In the genomic region with DNA sequence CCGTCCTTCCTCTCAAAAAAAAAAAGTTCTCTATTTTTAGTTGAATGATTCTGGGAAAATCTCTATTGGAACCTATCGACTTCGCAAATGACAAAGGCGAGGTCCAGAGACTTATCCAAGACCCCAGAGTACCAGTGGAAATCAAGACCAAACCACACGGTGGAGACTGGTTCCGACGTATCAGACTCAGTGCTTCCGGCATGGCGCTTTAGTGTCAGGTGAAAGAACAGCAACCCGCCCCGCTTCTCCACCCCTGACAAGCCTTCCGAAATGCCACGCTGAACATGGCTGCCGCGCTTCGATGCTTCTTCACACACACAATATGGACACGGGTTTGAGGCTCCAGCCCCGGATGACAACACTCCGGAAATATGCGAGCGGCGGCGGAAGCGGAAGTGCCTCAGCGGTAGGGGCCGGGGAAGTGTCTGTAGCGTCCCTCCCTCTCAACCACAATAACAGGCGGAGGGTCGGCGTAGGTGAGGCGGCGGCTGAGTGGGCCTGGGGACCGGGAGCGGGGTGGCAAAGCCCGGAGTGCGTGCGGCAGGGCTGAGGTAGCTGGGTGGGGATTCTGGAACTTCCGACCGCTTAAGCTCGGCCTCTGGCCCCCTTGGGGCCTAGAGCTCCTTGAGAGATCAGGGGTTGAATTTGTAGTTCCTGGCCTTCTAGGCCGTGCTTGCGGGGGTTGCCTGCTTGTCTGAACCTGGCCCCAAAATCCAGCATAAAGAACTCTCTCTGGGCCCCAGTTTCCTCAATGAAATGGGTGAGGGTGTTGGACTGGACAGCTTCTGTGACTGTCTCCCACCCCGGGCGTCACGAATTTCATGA, we compare ENCODE assay signal across 8 cellular contexts. TPM values are rescaled to one million over a fixed set of nuclear protein-coding genes. Genes with fewer than 3 reads are reported as not detected.
A peak's percentile ranks its signal among the peaks of the same experiment; 100 is the strongest.
DNase-seq lines count a peak whose midpoint lies in the region; ATAC-seq, FAIRE-seq and TF ChIP-seq lines count a peak whose summit lies in the region.

A gene with protein sequence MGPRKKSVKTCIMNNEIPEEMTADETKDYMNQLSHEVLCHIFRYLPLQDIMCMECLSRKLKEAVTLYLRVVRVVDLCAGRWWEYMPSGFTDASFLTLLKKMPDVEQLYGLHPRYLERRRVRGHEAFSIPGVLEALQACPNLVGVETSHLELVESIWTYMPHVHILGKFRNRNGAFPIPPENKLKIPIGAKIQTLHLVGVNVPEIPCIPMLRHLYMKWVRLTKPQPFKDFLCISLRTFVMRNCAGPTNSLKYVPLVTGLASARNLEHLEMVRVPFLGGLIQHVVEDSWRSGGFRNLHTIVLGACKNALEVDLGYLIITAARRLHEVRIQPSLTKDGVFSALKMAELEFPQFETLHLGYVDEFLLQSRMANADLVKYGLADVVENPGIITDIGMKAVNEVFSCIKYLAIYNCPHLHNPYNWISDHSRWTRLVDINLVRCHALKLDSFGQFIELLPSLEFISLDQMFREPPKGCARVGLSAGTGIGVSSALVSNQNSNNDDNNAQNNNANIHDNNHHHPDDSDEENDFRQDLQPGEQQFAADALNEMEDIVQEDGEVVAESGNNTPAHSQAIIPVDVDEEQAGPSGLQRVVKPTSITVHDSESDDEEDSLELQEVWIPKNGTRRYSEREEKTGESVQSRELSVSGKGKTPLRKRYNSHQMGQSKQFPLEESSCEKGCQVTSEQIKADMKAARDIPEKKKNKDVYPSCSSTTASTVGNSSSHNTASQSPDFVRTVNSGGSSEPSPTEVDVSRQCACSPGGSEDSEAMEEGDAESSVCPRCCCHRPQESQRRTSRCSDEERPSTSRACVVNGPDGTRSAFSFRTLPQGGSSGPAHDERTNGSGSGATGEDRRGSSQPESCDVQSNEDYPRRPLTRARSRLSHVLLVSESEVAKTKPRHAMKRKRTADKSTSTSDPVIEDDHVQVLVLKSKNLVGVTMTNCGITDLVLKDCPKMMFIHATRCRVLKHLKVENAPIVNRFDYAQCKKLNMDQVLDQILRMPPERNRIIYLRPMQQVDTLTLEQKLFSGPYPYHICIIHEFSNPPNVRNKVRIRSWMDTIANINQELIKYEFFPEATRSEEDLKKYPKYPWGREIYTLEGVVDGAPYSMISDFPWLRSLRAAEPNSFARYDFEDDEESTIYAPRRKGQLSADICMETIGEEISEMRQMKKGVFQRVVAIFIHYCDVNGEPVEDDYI (plus strand): TSS at position 395 of the 825 bp plus-strand sequence. CDS start 10,819 bp downstream, outside the sequence.

- H2AFZ ChIP-seq in OCI-LY7 (ENCODE audit: low read length) (peak within 1 kb of the TSS; percentile 97), endothelial cell of umbilical vein (ENCODE audit: low read depth, low read length) (peak within 1 kb of the TSS; percentile 90)

- CTCF ChIA-PET in OCI-LY7 (lab: Charles Lee; ENCODE audit: unreplicated experiment) (no interaction called here), endothelial cell of umbilical vein (lab: Charles Lee) (interaction anchor here (1.0 to 1.5 kb wide), 4 partner anchors 9 to 17 kb away, joined by 5 to 9 read pairs (median 5); no protein-coding TSS in a partner anchor)

- TF ChIP-seq POLR2A in endothelial cell of umbilical vein (IDR thresholded peaks at IDR 0.05; ENCODE audit: low read depth, low read length), result peak; percentile 79

- BruUV-seq in OCI-LY7 (replicated peaks; lab: Mats Ljungman, UMichigan) (no TSS peak), endothelial cell of umbilical vein (replicated peaks; lab: Mats Ljungman, UMichigan) (no TSS peak)

- H3K9me2 ChIP-seq in OCI-LY7 (ENCODE audit: insufficient read depth, low read length), result no peaks in the 10 kb centered on the region

- H3K9me3 ChIP-seq in OCI-LY7 (ENCODE audit: low read length) (peaks cover 15% of the 10 kb centered on the region), endothelial cell of umbilical vein (replicated peaks; ENCODE audit: control insufficient read depth, insufficient read depth, low read length) (no peaks in the 10 kb centered on the region)

- H3K79me2 ChIP-seq in OCI-LY7 (ENCODE audit: insufficient read depth, low read depth, low read length) (peaks cover 42% of the 10 kb centered on the region), endothelial cell of umbilical vein (ENCODE audit: control insufficient read depth, insufficient read depth, low read length) (peaks cover 35% of the 10 kb centered on the region)

- no peaks in the 10 kb centered on the region for H3K27me3 ChIP-seq in endothelial cell of umbilical vein (ENCODE audit: control insufficient read depth in 2 of 2, insufficient read depth in 2 of 2, low read length in 2 of 2)

- H4K20me1 ChIP-seq in OCI-LY7 (ENCODE audit: insufficient read depth, low read length) (peaks cover 12% of the 10 kb centered on the region; the same call in 1 of the 2 replicates), endothelial cell of umbilical vein (replicated peaks; ENCODE audit: control insufficient read depth, extremely low read depth, insufficient read depth, low read length) (no peaks in the 10 kb centered on the region)

- H3K4me2 ChIP-seq in OCI-LY7 (ENCODE audit: low read length) (peak within 1 kb of the TSS; percentile 91), endothelial cell of umbilical vein (ENCODE audit: insufficient read depth, low read length) (peak within 1 kb of the TSS; percentile 99)

- intact Hi-C loops in OCI-LY7 (cut with micrococcal nuclease; ENCODE audit: unreplicated experiment), result loop anchor here (5.0 to 10.0 kb wide), 2 partner anchors 421 to 449 kb away; no protein-coding TSS in a partner anchor
- intact Hi-C loops in endothelial cell of umbilical vein (cut with micrococcal nuclease), result loop anchor here (1.0 to 10.0 kb wide), 8 partner anchors 18 to 899 kb away; partner anchors contain the start of genes DPYSL3 and SH3TC2

- H3K9me1 ChIP-seq in endothelial cell of umbilical vein (replicated peaks; ENCODE audit: control insufficient read depth, extremely low read depth, insufficient read depth, low read length), result no peaks in the 10 kb centered on the region

- dilution Hi-C loops in endothelial cell of umbilical vein (cut with MboI; ENCODE audit: extremely low pct_ligation_motif_present, low sequenced_read_pairs), result no loop called here

- TF ChIP-seq CTCF in OCI-LY7 (conservative IDR thresholded peaks at IDR 0.05; ENCODE audit: low read length), result peak; percentile 60
- no peak for TF ChIP-seq CTCF in endothelial cell of umbilical vein (IDR thresholded peaks at IDR 0.05; ENCODE audit: extremely low read depth in 1 of 2, insufficient read depth in 1 of 2, low read depth in 1 of 2, low read length in 2 of 2)

- DNase-seq in DMS114 treated with DMSO at 0.1 percent for 48 hours (lab: John Stamatoyannopoulos, UW; ENCODE audit: unreplicated experiment), result peak; percentile 94
- peak; percentile 55 for DNase-seq in HuH-7.5 (ENCODE audit: low spot score)
- peak; percentile 97 for DNase-seq in OCI-LY7 (ENCODE audit: low spot score)
- peak; percentile 93 for DNase-seq in activated T-cell treated with anti-CD3 and anti-CD28 coated beads for 1 hour (ENCODE audit: low read depth)
- DNase-seq in endothelial cell of umbilical vein (ENCODE audit: low read depth, low spot score), result peak; percentile 97
- DNase-seq in midbrain (lab: John Stamatoyannopoulos, UW), result peak; percentile 95
- DNase-seq in stimulated activated CD8-positive, alpha-beta memory T cell treated with anti-CD3 and anti-CD28 coated beads, Interleukin-2, amount 100 ng/mL, for 1 hour (ENCODE audit: low read depth in 2 of 2), result peak; percentile 91

- H3K4me1 ChIP-seq in OCI-LY7 (ENCODE audit: insufficient read depth, low read length, poor library complexity, severe bottlenecking) (peaks cover 26% of the 10 kb centered on the region), endothelial cell of umbilical vein (ENCODE audit: control insufficient read depth, extremely low read depth, insufficient read depth, low read length) (peaks cover 58% of the 10 kb centered on the region)

- H3K9ac ChIP-seq in endothelial cell of umbilical vein (replicated peaks; ENCODE audit: extremely low read depth, insufficient read depth, low read length), result peak within 1 kb of the TSS; percentile 99

- POLR2A ChIA-PET in OCI-LY7 (lab: Charles Lee), result interaction anchor here (0.5 to 1.6 kb wide), 8 partner anchors 9 to 671 kb away, joined by 3 to 6 read pairs (median 4); no protein-coding TSS in a partner anchor
- POLR2A ChIA-PET in endothelial cell of umbilical vein (lab: Charles Lee), result interaction anchor here (1.0 kb wide), 1 partner anchor 18 kb away, joined by 6 read pairs; no protein-coding TSS in a partner anchor

- peak; percentile 99 for ATAC-seq in GM21526 (IDR thresholded peaks at IDR 0.05; ENCODE audit: low FRiP score, unreplicated experiment)

- H3K4me3 ChIP-seq in OCI-LY7 (ENCODE audit: low read depth, low read length, poor library complexity, severe bottlenecking), result peak within 1 kb of the TSS; percentile 91
- H3K4me3 ChIP-seq in endothelial cell of umbilical vein (replicated peaks in 1 of 3; ENCODE audit: insufficient read depth in 1 of 3, low read depth in 1 of 3, low read length in 3 of 3), result peak within 1 kb of the TSS; percentile 66 to 97 (median 69)

- FAIRE-seq in endothelial cell of umbilical vein (lab: Jason Lieb, UNC), result peak; percentile 90

- H3K27ac ChIP-seq in OCI-LY7 (ENCODE audit: low read depth, low read length, poor library complexity, severe bottlenecking), result peak within 1 kb of the TSS; percentile 59
- peak within 1 kb of the TSS; percentile 97 for H3K27ac ChIP-seq in endothelial cell of umbilical vein (ENCODE audit: insufficient read depth, low read depth, low read length)

- H3K36me3 ChIP-seq in OCI-LY7 (ENCODE audit: insufficient read depth, low read length) (peaks cover 22% of the 10 kb centered on the region), endothelial cell of umbilical vein (ENCODE audit: control insufficient read depth in 2 of 2, extremely low read depth in 1 of 2, insufficient read depth in 2 of 2, low read length in 2 of 2) (no peaks in the 10 kb centered on the region)

TF ChIP-seq in endothelial cell of umbilical vein, 7 proteins besides CTCF, POLR2A, EP300 and RAD21 (continues in another document):
- TF ChIP-seq EZH2 (IDR thresholded peaks at IDR 0.05; ENCODE audit: borderline replicate concordance, low read depth, low read length, severe bottlenecking) (no peak), POLR2AphosphoS5 (IDR thresholded peaks at IDR 0.05; ENCODE audit: insufficient read depth, low read depth, low read length) (peak; percentile 95)

RNA-seq across cellular contexts. Expression of the gene that starts here (rescaled TPM):
- 29.9 and 37.6 TPM in 2 replicates for total RNA-seq in OCI-LY7 (2014; rRNA removed; shearing (Covaris generic))
- 49.5 and 56.8 TPM in 2 replicates for total RNA-seq in OCI-LY7 (2022)
- 52.9 and 65.6 TPM in 2 replicates for total RNA-seq in endothelial cell of umbilical vein
- 15.0 and 18.6 TPM in 2 replicates for polyA plus RNA-seq in endothelial cell of umbilical vein
- polyA plus RNA-seq in endothelial cell of umbilical vein (2011; cell fraction: cytosol; rRNA removed), result 14.5 and 14.9 TPM in 2 replicates
- 75.0 and 98.8 TPM in 2 replicates for polyA plus RNA-seq in endothelial cell of umbilical vein (2011; cell fraction: nucleus; rRNA removed)
- polyA plus RNA-seq in endothelial cell of umbilical vein (2012), result 25.1 and 40.5 TPM in 2 replicates
- 107 and 138 TPM in 2 replicates for polyA minus RNA-seq in endothelial cell of umbilical vein
- 24.2 TPM for polyA minus RNA-seq in endothelial cell of umbilical vein (2011; cell fraction: cytosol; rRNA and poly(A)+ RNA removed)
- 245 and 336 TPM in 2 replicates for polyA minus RNA-seq in endothelial cell of umbilical vein (2011; cell fraction: nucleus; rRNA and poly(A)+ RNA removed)

Comparison
In these comparisons a context has a peak if more than half of its experiments do, and no peak if none do; other contexts are left out.
1. Peak in every context shown above with its lines: DNase-seq, ATAC-seq, H3K4me3 ChIP-seq and H3K27ac ChIP-seq.